33 cellular contexts compared by ENCODE assay signal in the genomic region with DNA sequence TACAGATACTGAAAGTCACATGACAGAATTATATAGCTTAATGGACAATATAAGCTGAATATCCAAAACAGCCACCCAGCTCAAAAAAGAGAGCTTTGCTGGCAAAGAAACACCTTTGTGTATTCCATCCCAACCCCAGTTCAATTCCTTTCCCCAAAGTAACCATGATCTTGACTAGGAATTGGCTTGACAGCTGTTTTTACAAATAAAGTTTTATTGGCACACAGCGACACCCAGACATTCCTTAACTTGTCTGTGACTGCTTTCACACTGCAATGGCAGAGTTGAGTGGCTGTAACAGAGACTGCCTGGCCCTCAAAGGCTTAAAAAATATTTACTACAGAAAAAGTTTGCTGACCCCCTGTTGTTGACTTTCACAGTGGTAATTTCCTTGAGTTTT.
"Had no signal": no experiment of that assay in that cellular context is flagged by ENCODE, and none has a peak within 500 bp of the region (broad histone marks: within the 10 kb centered on the region; RNA-seq: fewer than 3 reads in every experiment).

No MANE protein-coding gene starts in this region.

- DNase-seq: activated effector memory CD4-positive, alpha-beta T cell treated with anti-CD3 and anti-CD28 coated beads, Interleukin-2, amount 50 U/mL, for 16 hours; activated effector memory CD4-positive, alpha-beta T cell treated with Interleukin-2 at 50 U/mL for 16 hours; activated gamma-delta T cell; activated gamma-delta T cell treated with Interleukin-2 at 50 U/mL for 16 hours; activated naive CD4-positive, alpha-beta T cell; activated naive CD4-positive, alpha-beta T cell treated with anti-CD3 and anti-CD28 coated beads for 36 hours; activated naive CD4-positive, alpha-beta T cell treated with anti-CD3 and anti-CD28 coated beads, Interleukin-2, amount 10 ng/mL, durations not matched to agents 7 days and 5 days; activated naive CD4-positive, alpha-beta T cell treated with anti-CD3 and anti-CD28 coated beads, Interleukin-2, amount 50 U/mL, for 16 hours; activated naive CD4-positive, alpha-beta T cell treated with Interleukin-2 at 50 U/mL for 16 hours; activated naive CD8-positive, alpha-beta T cell treated with anti-CD3 and anti-CD28 coated beads for 36 hours; activated naive CD8-positive, alpha-beta T cell treated with anti-CD3 and anti-CD28 coated beads, Interleukin-2, amount 10 ng/mL, durations not matched to agents 7 days and 5 days; activated naive CD8-positive, alpha-beta T cell treated with anti-CD3 and anti-CD28 coated beads, Interleukin-2, amount 50 U/mL, for 24 hours; activated T-cell treated with anti-CD3 and anti-CD28 coated beads, Interleukin-2, amount 50 U/mL, for 4 hours; activated T-cell treated with anti-CD3 and anti-CD28 coated beads, Interleukin-2, amount 50 U/mL, for 48 hours; activated T-cell treated with anti-CD3 and anti-CD28 coated beads, Interleukin-2, amount 50 U/mL, for 72 hours; adrenal gland; amniotic stem cell; amygdala; anterior cingulate cortex; aorta; body of pancreas; brain microvascular endothelial cell; caudate nucleus; central memory CD4-positive, alpha-beta T cell; cerebellar nuclear complex had no signal

- H3K27me3 ChIP-seq: adrenal gland, ascending aorta, body of pancreas, brain microvascular endothelial cell, breast epithelium, cardiac muscle cell had no signal

- ATAC-seq: activated naive CD4-positive, alpha-beta T cell treated with anti-CD3 and anti-CD28 coated beads, Interleukin-2, amount 50 U/mL, for 72 hours; activated naive CD8-positive, alpha-beta T cell treated with anti-CD3 and anti-CD28 coated beads, Interleukin-2, amount 50 U/mL, for 24 hours; activated T-cell treated with anti-CD3 and anti-CD28 coated beads, Interleukin-2, amount 50 U/mL, for 4 hours; activated T-cell treated with anti-CD3 and anti-CD28 coated beads, Interleukin-2, amount 50 U/mL, for 72 hours; activated T-helper 17 cell treated with anti-CD3 and anti-CD28 coated beads, Interleukin-2, amount 50 U/mL, for 72 hours; body of pancreas had no signal

- H3K27ac ChIP-seq: adrenal gland, ascending aorta, body of pancreas, brain microvascular endothelial cell, breast epithelium, cardiac muscle cell had no signal

- H3K9me3 ChIP-seq: adrenal gland, ascending aorta, body of pancreas, breast epithelium had no signal

- H3K36me3 ChIP-seq: adrenal gland, ascending aorta, brain microvascular endothelial cell, breast epithelium, cardiac muscle cell had no signal

- H3K4me3 ChIP-seq: adrenal gland, ascending aorta, body of pancreas, breast epithelium, cardiac muscle cell had no signal

- H3K4me1 ChIP-seq: adrenal gland, ascending aorta, body of pancreas, breast epithelium had no signal

- FAIRE-seq: astrocyte, bronchial epithelial cell, colon had no signal
